In genomic region chr14:67513631-67514108, GRCh38 we compare ENCODE assay signal across 10 cellular contexts. TPM values are rescaled to one million over a fixed set of nuclear protein-coding genes. Genes with fewer than 3 reads are reported as not detected.
DNase-seq lines count a peak whose midpoint lies in the region; ATAC-seq, FAIRE-seq and TF ChIP-seq lines count a peak whose summit lies in the region.
"Had no signal": no experiment of that assay in that cellular context is flagged by ENCODE, and none has a peak within 500 bp of the region (broad histone marks: within the 10 kb centered on the region; RNA-seq: fewer than 3 reads in every experiment).

No MANE protein-coding gene starts in this region.

- H3K4me3 Mint-ChIP-seq in stimulated activated naive CD8-positive, alpha-beta T cell treated with anti-CD3 and anti-CD28 coated beads, Interleukin-15, Interleukin-2, amounts not matched to agents 100 ng/mL and 50 ng/mL, for 24 hours, result peak overlapping the region; percentile 71
- H3K4me3 Mint-ChIP-seq in astrocyte (ENCODE audit: unreplicated experiment), result peak overlapping the region; percentile 67
- H3K4me3 Mint-ChIP-seq in naive thymus-derived CD4-positive, alpha-beta T cell, result peak overlapping the region; percentile 70 to 95 (median 90)

- no peak overlapping the region for H3K4me3 ChIP-seq in astrocyte (ENCODE audit: insufficient read depth, low read depth, low read length)
- peak overlapping the region; percentile 68 for H3K4me3 ChIP-seq in naive thymus-derived CD4-positive, alpha-beta T cell (ENCODE audit: low read length)

- no peak overlapping the region for H2AFZ ChIP-seq in astrocyte (ENCODE audit: low read depth, low read length)

- POLR2A ChIA-PET in naive thymus-derived CD4-positive, alpha-beta T cell (lab: Charles Lee), result interaction anchor here (0.5 to 4.1 kb wide), 5 partner anchors 21 to 303 kb away, joined by 3 to 23 read pairs (median 3); partner anchors contain the start of genes TMEM229B and ZFYVE26

- no peak overlapping the region for H3K27ac ChIP-seq in astrocyte (ENCODE audit: low read depth, low read length)
- peak overlapping the region; percentile 73 for H3K27ac ChIP-seq in naive thymus-derived CD4-positive, alpha-beta T cell (ENCODE audit: low read depth, low read length)
- H3K27ac ChIP-seq: thoracic aorta had no signal

- H3K36me3 ChIP-seq in astrocyte (ENCODE audit: insufficient read depth, low read length), result no peaks in the 10 kb centered on the region
- peaks cover 0 to 5% (median 0%) of the 10 kb centered on the region in 3 experiments for H3K36me3 ChIP-seq in naive thymus-derived CD4-positive, alpha-beta T cell (ENCODE audit: control insufficient read depth in 2 of 3, insufficient read depth in 3 of 3, low read length in 3 of 3)
- H3K36me3 ChIP-seq: thoracic aorta had no signal

- TF ChIP-seq CTCF in astrocyte (IDR thresholded peaks at IDR 0.05; ENCODE audit: insufficient read depth, low read depth, low read length), result no peak

- peaks cover 31% of the 10 kb centered on the region for H3K4me1 Mint-ChIP-seq in stimulated activated naive CD8-positive, alpha-beta T cell treated with anti-CD3 and anti-CD28 coated beads, Interleukin-15, Interleukin-2, amounts not matched to agents 100 ng/mL and 50 ng/mL, for 24 hours (ENCODE audit: low read depth)
- peaks cover 13% of the 10 kb centered on the region for H3K4me1 Mint-ChIP-seq in astrocyte (ENCODE audit: low read depth, unreplicated experiment)
- H3K4me1 Mint-ChIP-seq in naive thymus-derived CD4-positive, alpha-beta T cell, result peaks cover 15 to 35% (median 22%) of the 10 kb centered on the region in 7 donors

- H3K79me2 ChIP-seq in astrocyte (ENCODE audit: insufficient read depth, low read length), result no peaks in the 10 kb centered on the region

- H3K9ac ChIP-seq in astrocyte (ENCODE audit: low read length), result no peak overlapping the region

- peak overlapping the region; percentile 13 for H3K27ac Mint-ChIP-seq in stimulated activated naive CD8-positive, alpha-beta T cell treated with anti-CD3 and anti-CD28 coated beads, Interleukin-15, Interleukin-2, amounts not matched to agents 100 ng/mL and 50 ng/mL, for 24 hours
- H3K27ac Mint-ChIP-seq in astrocyte (ENCODE audit: unreplicated experiment), result peak overlapping the region; percentile 47
- H3K27ac Mint-ChIP-seq in naive thymus-derived CD4-positive, alpha-beta T cell, result peak overlapping the region; percentile 38 to 93 (median 89)

- H3K4me1 ChIP-seq in astrocyte (ENCODE audit: insufficient read depth, low read length), result no peaks in the 10 kb centered on the region
- peaks cover 14 to 21% of the 10 kb centered on the region in 2 donors for H3K4me1 ChIP-seq in naive thymus-derived CD4-positive, alpha-beta T cell (ENCODE audit: control insufficient read depth in 2 of 2, insufficient read depth in 2 of 2, low read length in 2 of 2)

- CTCF ChIA-PET in naive thymus-derived CD4-positive, alpha-beta T cell (lab: Charles Lee), result interaction anchor here (0.6 to 1.8 kb wide), 7 partner anchors 10 to 148 kb away, joined by 3 to 5 read pairs (median 4); partner anchors contain the start of gene PLEKHH1

- H3K36me3 Mint-ChIP-seq in stimulated activated naive CD8-positive, alpha-beta T cell treated with anti-CD3 and anti-CD28 coated beads, Interleukin-15, Interleukin-2, amounts not matched to agents 100 ng/mL and 50 ng/mL, for 24 hours (ENCODE audit: low read depth), result no peaks in the 10 kb centered on the region
- H3K36me3 Mint-ChIP-seq in astrocyte (ENCODE audit: low read depth, unreplicated experiment), result no peaks in the 10 kb centered on the region
- H3K36me3 Mint-ChIP-seq in naive thymus-derived CD4-positive, alpha-beta T cell, result no peaks in the 10 kb centered on the region

- intact Hi-C loops in naive thymus-derived CD4-positive, alpha-beta T cell (cut with micrococcal nuclease), result loop anchor here (1.0 to 10.0 kb wide), 5 partner anchors 20 to 181 kb away; partner anchors contain the start of genes PLEKHH1 (in 1 of the 2), RDH11 (in 1 of the 2) and TMEM229B (in 1 of the 2)

- H3K9me3 ChIP-seq in astrocyte (ENCODE audit: insufficient read depth, low read depth, low read length), result no peaks in the 10 kb centered on the region
- H3K9me3 ChIP-seq in naive thymus-derived CD4-positive, alpha-beta T cell (ENCODE audit: control insufficient read depth in 2 of 3, low read length in 3 of 3), result no peaks in the 10 kb centered on the region
- H3K9me3 ChIP-seq: thoracic aorta had no signal

- no peaks in the 10 kb centered on the region for H3K9me3 Mint-ChIP-seq in stimulated activated naive CD8-positive, alpha-beta T cell treated with anti-CD3 and anti-CD28 coated beads, Interleukin-15, Interleukin-2, amounts not matched to agents 100 ng/mL and 50 ng/mL, for 24 hours
- no peaks in the 10 kb centered on the region for H3K9me3 Mint-ChIP-seq in astrocyte (ENCODE audit: unreplicated experiment)
- no peaks in the 10 kb centered on the region for H3K9me3 Mint-ChIP-seq in naive thymus-derived CD4-positive, alpha-beta T cell

- FAIRE-seq in astrocyte (lab: Jason Lieb, UNC), result no peak
- FAIRE-seq: D721Med had no signal

- no peaks in the 10 kb centered on the region for H4K20me1 ChIP-seq in astrocyte (ENCODE audit: insufficient read depth, low read length)

- H3K27me3 Mint-ChIP-seq in stimulated activated naive CD8-positive, alpha-beta T cell treated with anti-CD3 and anti-CD28 coated beads, Interleukin-15, Interleukin-2, amounts not matched to agents 100 ng/mL and 50 ng/mL, for 24 hours, result no peaks in the 10 kb centered on the region
- peaks cover 37% of the 10 kb centered on the region for H3K27me3 Mint-ChIP-seq in astrocyte (ENCODE audit: low read depth, unreplicated experiment)
- H3K27me3 Mint-ChIP-seq in naive thymus-derived CD4-positive, alpha-beta T cell, result peaks cover 0 to 80% (median 0%) of the 10 kb centered on the region in 5 donors

- no peak for ATAC-seq in stimulated activated naive CD8-positive, alpha-beta T cell treated with anti-CD3 and anti-CD28 coated beads, Interleukin-15, Interleukin-2, amounts not matched to agents 100 U/mL and 50 U/mL, for 24 hours
- no peak for ATAC-seq in naive thymus-derived CD4-positive, alpha-beta T cell
- no peak for ATAC-seq in GM18868 (IDR thresholded peaks at IDR 0.05; ENCODE audit: unreplicated experiment)

- no peak overlapping the region for H3K4me2 ChIP-seq in astrocyte (ENCODE audit: low read length)

- peaks cover 28% of the 10 kb centered on the region for H3K27me3 ChIP-seq in astrocyte (ENCODE audit: insufficient read depth, low read length)
- no peaks in the 10 kb centered on the region for H3K27me3 ChIP-seq in naive thymus-derived CD4-positive, alpha-beta T cell (ENCODE audit: control insufficient read depth in 2 of 2, insufficient read depth in 2 of 2, low read length in 2 of 2)

- no peak for DNase-seq in stimulated activated naive CD8-positive, alpha-beta T cell treated with anti-CD3 and anti-CD28 coated beads, Interleukin-15, Interleukin-2, amounts not matched to agents 100 U/mL and 50 U/mL, for 24 hours
- DNase-seq in astrocyte (ENCODE audit: low read depth), result no peak
- DNase-seq in naive thymus-derived CD4-positive, alpha-beta T cell, result no peak
- DNase-seq in NCI-H146 treated with DMSO at 0.1 percent for 48 hours (lab: John Stamatoyannopoulos, UW; ENCODE audit: unreplicated experiment), result no peak
- DNase-seq in SIG-M5 (lab: John Stamatoyannopoulos, UW), result no peak
- no peak for DNase-seq in putamen (ENCODE audit: low spot score)

RNA-seq across cellular contexts. Expression of gene PLEKHH1, which starts 19.4 kb away (rescaled TPM):
- total RNA-seq in astrocyte, result 2.3 and 3.3 TPM in 2 replicates
- total RNA-seq in naive thymus-derived CD4-positive, alpha-beta T cell, result 1 to 10 TPM in 1 of 5 experiments, under 1 TPM in 4; 0.22 to 1.4 (median 0.32) TPM
- not detected for polyA plus RNA-seq in naive thymus-derived CD4-positive, alpha-beta T cell

RNA-seq across cellular contexts. Expression of gene TMEM229B, which starts 25.1 kb away (rescaled TPM):
- total RNA-seq in astrocyte, result 1.3 and 1.8 TPM in 2 replicates
- total RNA-seq in naive thymus-derived CD4-positive, alpha-beta T cell, result 10 to 100 TPM; 19.1 to 32.2 (median 30.6) TPM
- polyA plus RNA-seq in naive thymus-derived CD4-positive, alpha-beta T cell, result 10 to 100 TPM; 25.5 to 30.9 TPM

Comparison
In these comparisons a context has a peak if more than half of its experiments do, and no peak if none do; other contexts are left out.
1. H3K27ac Mint-ChIP-seq: peak in every context shown above with its lines; median percentile 89 in naive thymus-derived CD4-positive, alpha-beta T cell; 47 in astrocyte; 13 in stimulated activated naive CD8-positive, alpha-beta T cell treated with anti-CD3 and anti-CD28 coated beads, Interleukin-15, Interleukin-2, amounts not matched to agents 100 ng/mL and 50 ng/mL, for 24 hours.